In genomic region chr5:66884589-66885228, GRCh38 we compare ENCODE assay signal across 12 cellular contexts.
DNase-seq lines count a peak whose midpoint lies in the region; ATAC-seq and TF ChIP-seq lines count a peak whose summit lies in the region.
"Had no signal": no experiment of that assay in that cellular context is flagged by ENCODE, and none has a peak within 500 bp of the region (broad histone marks: within the 10 kb centered on the region; RNA-seq: fewer than 3 reads in every experiment).

No MANE protein-coding gene starts in this region.

- H3K27me3 ChIP-seq in H9 (ENCODE audit: insufficient read depth, low read length): no peaks in the 10 kb centered on the region
- H3K27me3 ChIP-seq in adipocyte (replicated peaks; ENCODE audit: control insufficient read depth, insufficient read depth, low read length): no peaks in the 10 kb centered on the region
- H3K27me3 ChIP-seq in thyroid gland: no peaks in the 10 kb centered on the region

- ATAC-seq in left lobe of liver (peak; percentile 53), HG03039 (IDR thresholded peaks at IDR 0.05; ENCODE audit: unreplicated experiment) (no peak)

- DNase-seq in H9: no peak
- peak; percentile 13 for DNase-seq in adipocyte (ENCODE audit: low read depth)
- DNase-seq in left lobe of liver (ENCODE audit: low spot score): no peak
- peak in 1 of 2 donors; percentile 21 for DNase-seq in thyroid gland
- DNase-seq in stimulated activated CD8-positive, alpha-beta memory T cell treated with anti-CD3 and anti-CD28 coated beads, Interleukin-4, amount 100 ng/mL, for 48 hours: no peak
- DNase-seq in activated effector memory CD4-positive, alpha-beta T cell treated with Interleukin-2 at 50 U/mL for 16 hours: no peak
- DNase-seq: Caco-2; CD8-positive, alpha-beta memory T cell; GF-D8; GOT3 had no signal

- intact Hi-C loops in thyroid gland (cut with DNase I): no loop called here

- peak overlapping the region; percentile 36 for H3T11ph ChIP-seq in H9 (ENCODE audit: low read length)

- H2BK5ac ChIP-seq in H9 (ENCODE audit: insufficient read length, low read length): no peak overlapping the region

- TF ChIP-seq CTCF in H9 (conservative IDR thresholded peaks at IDR 0.05) (no peak), thyroid gland (IDR thresholded peaks at IDR 0.05) (no peak)

- no peaks in the 10 kb centered on the region for H3K27me3 Mint-ChIP-seq in H9 (ENCODE audit: low read depth)

- H3K4me1 ChIP-seq in H9 (ENCODE audit: insufficient read depth, low read length): no peaks in the 10 kb centered on the region
- H3K4me1 ChIP-seq in adipocyte (ENCODE audit: control insufficient read depth, insufficient read depth, low read length): peaks cover 14% of the 10 kb centered on the region
- H3K4me1 ChIP-seq in thyroid gland: peaks cover 68% of the 10 kb centered on the region in 2 donors
- H3K4me1 ChIP-seq: HAP-1 had no signal

- no peak overlapping the region for H3K4me3 ChIP-seq in adipocyte (ENCODE audit: low read length)
- no peak overlapping the region for H3K4me3 ChIP-seq in thyroid gland (replicated peaks in 1 of 3)
- H3K4me3 ChIP-seq: HAP-1 had no signal

- no peak overlapping the region for H3K4me3 Mint-ChIP-seq in H9
- H3K4me3 Mint-ChIP-seq: CD8-positive, alpha-beta memory T cell had no signal

- H2BK20ac ChIP-seq in H9 (ENCODE audit: low read depth, low read length, poor library complexity, severe bottlenecking): no peak overlapping the region

- H3K23ac ChIP-seq in H9 (ENCODE audit: insufficient read length, low read depth, low read length): no peak overlapping the region

- H4K5ac ChIP-seq in H9 (ENCODE audit: insufficient read length, low read depth, low read length): no peak overlapping the region

- H4K8ac ChIP-seq in H9 (replicated peaks; ENCODE audit: insufficient read length, low read depth, low read length): no peak overlapping the region

- no peak overlapping the region for H3K9ac ChIP-seq in H9 (ENCODE audit: extremely low read depth, insufficient read length, low read length)
- H3K9ac ChIP-seq in adipocyte (ENCODE audit: low read length): no peak overlapping the region

- H3K27ac ChIP-seq in H9 (ENCODE audit: insufficient read length, low read depth, low read length) (no peak overlapping the region), thyroid gland (peak overlapping the region; percentile 29 to 80 (median 77))

- H2AK5ac ChIP-seq in H9 (ENCODE audit: insufficient read length, low read length): no peak overlapping the region

- H3K4ac ChIP-seq in H9 (ENCODE audit: low read depth, low read length): no peak overlapping the region

- no peak overlapping the region for H3K56ac ChIP-seq in H9 (ENCODE audit: insufficient read length, low read depth, low read length)

- H3K27ac Mint-ChIP-seq in H9: no peak overlapping the region
- H3K27ac Mint-ChIP-seq: CD8-positive, alpha-beta memory T cell had no signal

- H4K20me1 ChIP-seq in H9 (ENCODE audit: control insufficient read depth, insufficient read depth, insufficient read length): no peaks in the 10 kb centered on the region

- no peaks in the 10 kb centered on the region for H3K79me1 ChIP-seq in H9 (ENCODE audit: insufficient read depth, low read depth, low read length, poor library complexity, severe bottlenecking)

- H3K18ac ChIP-seq in H9 (ENCODE audit: insufficient read length, low read depth, low read length): no peak overlapping the region

- H3K4me2 ChIP-seq in H9 (ENCODE audit: insufficient read depth, insufficient read length, low read length): no peak overlapping the region

- no peak overlapping the region for H2BK15ac ChIP-seq in H9 (ENCODE audit: low read depth, low read length)

- no peaks in the 10 kb centered on the region for H3K36me3 Mint-ChIP-seq in H9 (ENCODE audit: insufficient read depth in 1 of 3, low read depth in 3 of 3)
- H3K36me3 Mint-ChIP-seq: CD8-positive, alpha-beta memory T cell had no signal

- H3K14ac ChIP-seq in H9 (ENCODE audit: insufficient read depth, low read length): no peak overlapping the region

- no peak overlapping the region for H4K91ac ChIP-seq in H9 (ENCODE audit: insufficient read length, low read depth, low read length)

- WGBS in H9 (ENCODE audit: extremely low coverage, insufficient read length, low lambda C conversion rate): no CpG with 5 or more reads among the region's 8 CpGs
- 55 to 58% methylated on average over 8 of the region's 8 CpGs for WGBS in thyroid gland, 2 donors

- no peak overlapping the region for H2BK12ac ChIP-seq in H9 (ENCODE audit: insufficient read length, low read depth, low read length)

- H2AFZ ChIP-seq in H9 (ENCODE audit: low read length): no peak overlapping the region

- H2BK120ac ChIP-seq in H9 (ENCODE audit: low read depth, low read length, poor library complexity, severe bottlenecking): no peak overlapping the region

- H3K79me2 ChIP-seq in H9 (ENCODE audit: insufficient read depth, low read length): no peaks in the 10 kb centered on the region

- TF ChIP-seq POLR2A in thyroid gland (IDR thresholded peaks at IDR 0.05): peak in 1 of 2 donors; percentile 5

- H3K4me1 Mint-ChIP-seq in H9: no peaks in the 10 kb centered on the region

- H3K9me3 ChIP-seq in H9 (ENCODE audit: control insufficient read depth, low read depth, low read length): no peaks in the 10 kb centered on the region
- H3K9me3 ChIP-seq in adipocyte (ENCODE audit: control insufficient read depth, low read length): no peaks in the 10 kb centered on the region
- no peaks in the 10 kb centered on the region for H3K9me3 ChIP-seq in thyroid gland
- H3K9me3 ChIP-seq: Caco-2, HAP-1 had no signal

- H3K23me2 ChIP-seq in H9 (ENCODE audit: insufficient read length, low read depth, low read length, poor library complexity, severe bottlenecking): no peaks in the 10 kb centered on the region

- H3K36me3 ChIP-seq in adipocyte (ENCODE audit: control insufficient read depth, insufficient read depth, low read length, severe bottlenecking): no peaks in the 10 kb centered on the region
- no peaks in the 10 kb centered on the region for H3K36me3 ChIP-seq in thyroid gland
- H3K36me3 ChIP-seq: HAP-1 had no signal

- H3K9me3 Mint-ChIP-seq in H9: no peaks in the 10 kb centered on the region
- H3K9me3 Mint-ChIP-seq: CD8-positive, alpha-beta memory T cell had no signal
